8 cellular contexts compared by ENCODE assay signal in the genomic region with DNA sequence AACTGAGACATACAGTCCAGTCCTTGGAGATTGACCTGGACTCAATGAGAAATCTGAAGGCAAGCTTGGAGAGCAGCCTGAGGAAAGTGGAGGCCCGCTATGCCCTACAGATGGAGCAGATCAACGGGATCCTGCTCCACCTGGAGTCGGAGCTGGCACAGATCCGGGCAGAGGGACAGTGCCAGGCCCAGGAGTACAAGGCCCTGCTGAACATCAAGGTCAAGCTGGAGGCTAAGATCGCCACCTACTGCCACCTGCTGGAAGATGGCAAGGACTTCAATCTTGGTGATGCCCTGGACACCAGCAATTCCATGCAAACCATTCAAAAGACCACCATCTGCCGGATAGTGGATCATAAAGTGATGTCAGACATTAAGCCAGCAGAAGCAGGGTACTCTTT. TPM values are rescaled to one million over a fixed set of nuclear protein-coding genes. Genes with fewer than 3 reads are reported as not detected.
DNase-seq lines count a peak whose midpoint lies in the region; ATAC-seq and TF ChIP-seq lines count a peak whose summit lies in the region.

No MANE protein-coding gene starts in this region.

- TF ChIP-seq CTCF in GM12865 (IDR thresholded peaks at IDR 0.05; ENCODE audit: insufficient read depth, low read depth, low read length, missing control alignments) (peak; percentile 32), fibroblast of pulmonary artery (IDR thresholded peaks at IDR 0.05; ENCODE audit: low read length, missing control alignments) (peak; percentile 34)

- H3K4me3 ChIP-seq in GM12865 (ENCODE audit: low read depth, low read length) (no peak overlapping the region), fibroblast of pulmonary artery (replicated peaks; ENCODE audit: low read depth, low read length) (no peak overlapping the region)

- in situ Hi-C loops in ACHN (cut with HindIII; ENCODE audit: low pct_ligation_motif_present, low pct_unique_long_range_greater_than_20kb, low sequenced_read_pairs): no loop called here

- peak; percentile 29 for DNase-seq in ACHN
- peak; percentile 47 for DNase-seq in GM12865 (ENCODE audit: low read depth)
- peak; percentile 18 for DNase-seq in SHP77 treated with DMSO at 0.1 percent for 48 hours (lab: John Stamatoyannopoulos, UW)
- DNase-seq in fibroblast of pulmonary artery (ENCODE audit: low read depth): peak; percentile 42
- no peak for DNase-seq in cerebellum (ENCODE audit: low spot score)
- no peak for DNase-seq in OCI-M2 (lab: John Stamatoyannopoulos, UW; ENCODE audit: unreplicated experiment)
- no peak for DNase-seq in NCI-H1105 treated with DMSO at 0.1 percent for 48 hours (lab: John Stamatoyannopoulos, UW)

- ATAC-seq in activated CD4-positive, CD25-positive, alpha-beta regulatory T cell treated with anti-CD3 and anti-CD28 coated beads, Interleukin-2, amount 50 U/mL, for 24 hours: no peak

RNA-seq across cellular contexts. Expression of gene FRMPD3, which starts 20.4 kb away (rescaled TPM):
- 10.5 TPM for total RNA-seq in cerebellum

Comparison
In these comparisons a context has a peak if more than half of its experiments do, and no peak if none do; other contexts are left out.
1. DNase-seq: peak in ACHN (single experiment), GM12865 (single experiment), SHP77 treated with DMSO at 0.1 percent for 48 hours (single experiment) and fibroblast of pulmonary artery (single experiment); none in cerebellum (single experiment), OCI-M2 (single experiment) and NCI-H1105 treated with DMSO at 0.1 percent for 48 hours (single experiment).